ENCODE assay signal across 14 cellular contexts in genomic region chr2:118989481-118989880, GRCh38. TPM values are rescaled to one million over a fixed set of nuclear protein-coding genes. Genes with fewer than 3 reads are reported as not detected.
A peak's percentile ranks its signal among the peaks of the same experiment; 100 is the strongest.
DNase-seq lines count a peak whose midpoint lies in the region; ATAC-seq and TF ChIP-seq lines count a peak whose summit lies in the region.
"Had no signal": no experiment of that assay in that cellular context is flagged by ENCODE, and none has a peak within 500 bp of the region (broad histone marks: within the 10 kb centered on the region; RNA-seq: fewer than 3 reads in every experiment).

No MANE protein-coding gene starts in this region.

- no peak overlapping the region for H3K27ac Mint-ChIP-seq in activated CD8-positive, alpha-beta memory T cell treated with anti-CD3 and anti-CD28 coated beads, Interleukin-2, amount 10 ng/mL, durations not matched to agents 7 days and 5 days
- H3K27ac Mint-ChIP-seq in type B pancreatic cell: no peak overlapping the region
- H3K27ac Mint-ChIP-seq: endodermal cell had no signal

- no peak overlapping the region for H3K4me3 Mint-ChIP-seq in activated CD8-positive, alpha-beta memory T cell treated with anti-CD3 and anti-CD28 coated beads, Interleukin-2, amount 10 ng/mL, durations not matched to agents 7 days and 5 days
- no peak overlapping the region for H3K4me3 Mint-ChIP-seq in type B pancreatic cell
- H3K4me3 Mint-ChIP-seq: endodermal cell had no signal

- in situ Hi-C loops in G401 (cut with HindIII; ENCODE audit: low sequenced_read_pairs): no loop called here

- TF ChIP-seq CTCF in type B pancreatic cell (conservative IDR thresholded peaks at IDR 0.05): no peak

- peaks cover 12% of the 10 kb centered on the region for H3K4me1 Mint-ChIP-seq in activated CD8-positive, alpha-beta memory T cell treated with anti-CD3 and anti-CD28 coated beads, Interleukin-2, amount 10 ng/mL, durations not matched to agents 7 days and 5 days
- H3K4me1 Mint-ChIP-seq in type B pancreatic cell (ENCODE audit: unreplicated experiment): no peaks in the 10 kb centered on the region
- H3K4me1 Mint-ChIP-seq: endodermal cell had no signal

- H3K27me3 Mint-ChIP-seq in activated CD8-positive, alpha-beta memory T cell treated with anti-CD3 and anti-CD28 coated beads, Interleukin-2, amount 10 ng/mL, durations not matched to agents 7 days and 5 days: peaks cover 2% of the 10 kb centered on the region
- peaks cover 19% of the 10 kb centered on the region for H3K27me3 Mint-ChIP-seq in type B pancreatic cell

- ATAC-seq in activated CD8-positive, alpha-beta memory T cell treated with anti-CD3 and anti-CD28 coated beads, Interleukin-2, amount 10 ng/mL, durations not matched to agents 7 days and 5 days: no peak
- ATAC-seq in HG02763 (IDR thresholded peaks at IDR 0.05; ENCODE audit: unreplicated experiment) (peak; percentile 65), HG03565 (IDR thresholded peaks at IDR 0.05; ENCODE audit: unreplicated experiment) (peak; percentile 57)
- ATAC-seq: left cardiac atrium had no signal

- no peaks in the 10 kb centered on the region for H3K36me3 Mint-ChIP-seq in activated CD8-positive, alpha-beta memory T cell treated with anti-CD3 and anti-CD28 coated beads, Interleukin-2, amount 10 ng/mL, durations not matched to agents 7 days and 5 days
- H3K36me3 Mint-ChIP-seq in type B pancreatic cell: no peaks in the 10 kb centered on the region

- CTCF ChIA-PET in activated CD8-positive, alpha-beta memory T cell treated with anti-CD3 and anti-CD28 coated beads, Interleukin-2, amount 10 ng/mL, durations not matched to agents 7 days and 5 days (lab: Charles Lee): no interaction called here

- no peaks in the 10 kb centered on the region for H3K9me3 Mint-ChIP-seq in activated CD8-positive, alpha-beta memory T cell treated with anti-CD3 and anti-CD28 coated beads, Interleukin-2, amount 10 ng/mL, durations not matched to agents 7 days and 5 days (ENCODE audit: low read depth)
- no peaks in the 10 kb centered on the region for H3K9me3 Mint-ChIP-seq in type B pancreatic cell
- H3K9me3 Mint-ChIP-seq: endodermal cell had no signal

- DNase-seq in activated CD8-positive, alpha-beta memory T cell treated with anti-CD3 and anti-CD28 coated beads for 24 hours: peak; percentile 43
- DNase-seq in activated CD8-positive, alpha-beta memory T cell treated with anti-CD3 and anti-CD28 coated beads, Interleukin-2, amount 10 ng/mL, durations not matched to agents 7 days and 5 days: no peak
- DNase-seq in type B pancreatic cell (ENCODE audit: extremely low spot score, unreplicated experiment): peak; percentile 47
- no peak for DNase-seq in central memory CD4-positive, alpha-beta T cell
- no peak for DNase-seq in NCI-H446 (lab: John Stamatoyannopoulos, UW)
- DNase-seq in G401 (ENCODE audit: low spot score): no peak
- DNase-seq: endodermal cell, left cardiac atrium, NCI-H1417 treated with DMSO at 0.1 percent for 48 hours had no signal

RNA-seq across cellular contexts. Expression of gene MARCO, which starts 47.5 kb away (rescaled TPM):
- total RNA-seq in activated CD8-positive, alpha-beta memory T cell treated with anti-CD3 and anti-CD28 coated beads, Interleukin-2, amount 10 ng/mL, durations not matched to agents 7 days and 5 days: not detected
- 1.1 and 1.6 TPM in 2 replicates for total RNA-seq in type B pancreatic cell (ENCODE audit: low replicate concordance)
- not detected in 2 replicates for total RNA-seq in G401 (2014; rRNA removed; shearing (Covaris generic))
- total RNA-seq: A172, astrocyte, endodermal cell, smooth muscle cell had no signal

Comparison
In these comparisons a context has a peak if more than half of its experiments do, and no peak if none do; other contexts are left out.
1. DNase-seq: peak in activated CD8-positive, alpha-beta memory T cell treated with anti-CD3 and anti-CD28 coated beads for 24 hours (single experiment) and type B pancreatic cell (single experiment); none in activated CD8-positive, alpha-beta memory T cell treated with anti-CD3 and anti-CD28 coated beads, Interleukin-2, amount 10 ng/mL, durations not matched to agents 7 days and 5 days (single experiment), central memory CD4-positive, alpha-beta T cell (single experiment), NCI-H446 (0 of 2) and G401 (single experiment).